In genomic region chr2:231521-232185, GRCh38 we compare ENCODE assay signal across 32 cellular contexts. TPM values are rescaled to one million over a fixed set of nuclear protein-coding genes. Genes with fewer than 3 reads are reported as not detected.
DNase-seq lines count a peak whose midpoint lies in the region; ATAC-seq, FAIRE-seq and TF ChIP-seq lines count a peak whose summit lies in the region.
"Had no signal": no experiment of that assay in that cellular context is flagged by ENCODE, and none has a peak within 500 bp of the region (broad histone marks: within the 10 kb centered on the region; RNA-seq: fewer than 3 reads in every experiment).

No MANE protein-coding gene starts in this region.

- H3K27me3 ChIP-seq in body of pancreas (no peaks in the 10 kb centered on the region), pancreas (no peaks in the 10 kb centered on the region), transverse colon (no peaks in the 10 kb centered on the region)
- H3K27me3 ChIP-seq: BE2C, MG63, SJSA1, tibial artery had no signal

- H3K4me1 ChIP-seq in body of pancreas (peaks cover 21% of the 10 kb centered on the region), pancreas (peaks cover 0 to 12% (median 0%) of the 10 kb centered on the region in 3 donors), transverse colon (no peaks in the 10 kb centered on the region)
- H3K4me1 ChIP-seq: BE2C had no signal

- H3K36me3 ChIP-seq in body of pancreas (replicated peaks in 1 of 2; ENCODE audit: insufficient read depth in 1 of 2, low read depth in 2 of 2) (peaks cover 8 to 14% of the 10 kb centered on the region in 2 donors), pancreas (peaks cover 5 to 30% (median 9%) of the 10 kb centered on the region in 3 donors), transverse colon (peaks cover 0 to 14% (median 3%) of the 10 kb centered on the region in 4 donors)
- H3K36me3 ChIP-seq: BE2C, MG63, SJSA1 had no signal

- WGBS in body of pancreas, 2 donors, result 42 to 46% methylated on average over 9 of the region's 9 CpGs
- WGBS in pancreas, 2 donors, result 42 to 48% methylated on average over 9 of the region's 9 CpGs
- WGBS in transverse colon (ENCODE audit: low coverage in 1 of 2), 2 donors, result 75 to 87% methylated on average over 9 of the region's 9 CpGs

- TF ChIP-seq POLR2A in body of pancreas (IDR thresholded peaks at IDR 0.05) (no peak), transverse colon (IDR thresholded peaks at IDR 0.05) (no peak)

- TF ChIP-seq CTCF in body of pancreas (IDR thresholded peaks at IDR 0.05) (no peak), pancreas (IDR thresholded peaks at IDR 0.05) (no peak), transverse colon (IDR thresholded peaks at IDR 0.05) (no peak)

- in situ Hi-C loops in transverse colon (cut with MboI; ENCODE audit: low pct_ligation_motif_present in 1 of 4, low pct_unique_long_range_greater_than_20kb in 1 of 4, low sequenced_read_pairs in 3 of 4), result no loop called here

- no peak for FAIRE-seq in pancreas (lab: Jason Lieb, UNC)
- FAIRE-seq: astrocyte had no signal

- H3K27ac ChIP-seq in body of pancreas (peak overlapping the region in 3 of 4 donors; percentile 48 to 71 (median 58)), pancreas (peak overlapping the region in 2 of 4 donors; percentile 6 to 31), transverse colon (no peak overlapping the region)
- H3K27ac ChIP-seq: GM23248, SJSA1, skin epidermis, tibial artery had no signal

- DNase-seq in COLO829 (ENCODE audit: low spot score) (peak; percentile 80), body of pancreas (peak in 1 of 4 donors; percentile 23), hypothalamus (lab: John Stamatoyannopoulos, UW) (peak in 37 of 51 donors; percentile 8 to 82 (median 51)), pancreas (peak in 1 of 6 donors; percentile 29), iPS-NIHi7 (ENCODE audit: extremely low spot score) (no peak), transverse colon (no peak)
- no peak for DNase-seq in activated CD4-positive, alpha-beta T cell treated with anti-CD3 and anti-CD28 coated beads for 48 hours
- no peak for DNase-seq in activated CD4-positive, CD25-positive, alpha-beta regulatory T cell (lab: John Stamatoyannopoulos, UW)
- DNase-seq: activated CD4-positive, alpha-beta memory T cell treated with anti-CD3 and anti-CD28 coated beads for 36 hours; activated CD8-positive, alpha-beta memory T cell treated with anti-CD3 and anti-CD28 coated beads, Interleukin-2, amount 50 U/mL, for 4 hours; BE2C; central memory CD4-positive, alpha-beta T cell; COR-L47; glutamatergic neuron; GM23248; KG1; left cardiac atrium; MG63; NCI-H1105 treated with DMSO at 0.1 percent for 48 hours; NCI-H2029; NCI-H748 treated with DMSO at 0.1 percent for 48 hours; T-cell; tibial artery had no signal

- peak; percentile 30 for ATAC-seq in body of pancreas
- peak in 3 of 4 donors; percentile 51 to 68 (median 55) for ATAC-seq in pancreas
- ATAC-seq: activated naive CD4-positive, alpha-beta T cell treated with anti-CD3 and anti-CD28 coated beads, Interleukin-2, amount 50 U/mL, for 72 hours; activated T-helper 17 cell treated with anti-CD3 and anti-CD28 coated beads, Interleukin-2, amount 50 U/mL, for 72 hours; left cardiac atrium; T-cell had no signal

- intact Hi-C loops in body of pancreas (cut with DNase I), result no loop called here
- intact Hi-C loops in pancreas (cut with DNase I), result no loop called here
- intact Hi-C loops in transverse colon (cut with DNase I; ENCODE audit: low total_unique reads), result no loop called here

- H3K9me3 ChIP-seq in body of pancreas (no peaks in the 10 kb centered on the region), pancreas (no peaks in the 10 kb centered on the region), transverse colon (no peaks in the 10 kb centered on the region)
- H3K9me3 ChIP-seq: BE2C, MG63, SJSA1, tibial artery had no signal

- no peak for TF ChIP-seq EP300 in transverse colon (IDR thresholded peaks at IDR 0.05; ENCODE audit: low read depth)

- no peak overlapping the region for H3K4me3 ChIP-seq in body of pancreas
- H3K4me3 ChIP-seq in pancreas, result no peak overlapping the region
- no peak overlapping the region for H3K4me3 ChIP-seq in transverse colon
- H3K4me3 ChIP-seq: GM23248, MG63, SJSA1, skin epidermis, tibial artery had no signal

RNA-seq across cellular contexts. Expression of gene SH3YL1, which starts 32.2 kb away (rescaled TPM):
- total RNA-seq in body of pancreas (100 to 1,000 TPM; 159 to 162 TPM), pancreas (100 to 1,000 TPM in 4 of 6 donors, 10 to 100 TPM in 2; 63.7 to 134 (median 118) TPM), transverse colon (100 to 1,000 TPM in 2 of 4 donors, 10 to 100 TPM in 2; 70.7 to 344 (median 98.0) TPM)
- 100 to 1,000 TPM; 110 to 162 TPM for polyA plus RNA-seq in pancreas

RNA-seq across cellular contexts. Expression of gene ACP1, which starts 33.1 kb away (rescaled TPM):
- total RNA-seq in body of pancreas (10 to 100 TPM; 62.0 to 74.2 TPM), pancreas (10 to 100 TPM; 41.6 to 59.1 (median 45.3) TPM), transverse colon (10 to 100 TPM; 21.3 to 96.1 (median 66.4) TPM)
- polyA plus RNA-seq in pancreas, result 10 to 100 TPM; 34.9 to 74.2 TPM

RNA-seq across cellular contexts. Expression of gene ALKAL2, which starts 56.2 kb away (rescaled TPM):
- 100 to 1,000 TPM in 1 of 2 donors, 10 to 100 TPM in 1; 56.6 to 104 TPM for total RNA-seq in body of pancreas
- 10 to 100 TPM; 21.2 to 50.6 (median 32.9) TPM for total RNA-seq in pancreas
- polyA plus RNA-seq in pancreas, result 10 to 100 TPM; 66.9 to 93.6 TPM
- total RNA-seq in transverse colon, result 1 to 10 TPM in 1 of 4 donors, under 1 TPM in 1, not detected in 2; 0.96 to 2.5 TPM
- total RNA-seq: A673; activated CD4-positive, alpha-beta memory T cell treated with anti-CD3 and anti-CD28 coated beads for 36 hours; activated T-helper 17 cell treated with anti-CD3 and anti-CD28 coated beads, Interleukin-2, amount 50 U/mL, for 72 hours; dermis microvascular lymphatic vessel endothelial cell; GM23248; pulmonary artery endothelial cell; RPMI7951; SJSA1 had no signal
- polyA plus RNA-seq: GM23248 had no signal

Comparison
In these comparisons a context has a peak if more than half of its experiments do, and no peak if none do; other contexts are left out.
1. DNase-seq: peak in COLO829 (single experiment) and hypothalamus (37 of 51); none in iPS-NIHi7 (single experiment), activated CD4-positive, alpha-beta T cell treated with anti-CD3 and anti-CD28 coated beads for 48 hours (single experiment), activated CD4-positive, CD25-positive, alpha-beta regulatory T cell (0 of 4) and transverse colon (single experiment).
2. H3K27ac ChIP-seq: peak in body of pancreas (3 of 4); none in transverse colon (0 of 4).
3. RNA of gene ALKAL2, which starts 56.2 kb away (total RNA-seq): 56.6 to 104 TPM in body of pancreas and 21.2 to 50.6 TPM in pancreas; 0.96 to 2.5 TPM in transverse colon; every median in the first group is over 4 times any median in the second.